In the genomic region with DNA sequence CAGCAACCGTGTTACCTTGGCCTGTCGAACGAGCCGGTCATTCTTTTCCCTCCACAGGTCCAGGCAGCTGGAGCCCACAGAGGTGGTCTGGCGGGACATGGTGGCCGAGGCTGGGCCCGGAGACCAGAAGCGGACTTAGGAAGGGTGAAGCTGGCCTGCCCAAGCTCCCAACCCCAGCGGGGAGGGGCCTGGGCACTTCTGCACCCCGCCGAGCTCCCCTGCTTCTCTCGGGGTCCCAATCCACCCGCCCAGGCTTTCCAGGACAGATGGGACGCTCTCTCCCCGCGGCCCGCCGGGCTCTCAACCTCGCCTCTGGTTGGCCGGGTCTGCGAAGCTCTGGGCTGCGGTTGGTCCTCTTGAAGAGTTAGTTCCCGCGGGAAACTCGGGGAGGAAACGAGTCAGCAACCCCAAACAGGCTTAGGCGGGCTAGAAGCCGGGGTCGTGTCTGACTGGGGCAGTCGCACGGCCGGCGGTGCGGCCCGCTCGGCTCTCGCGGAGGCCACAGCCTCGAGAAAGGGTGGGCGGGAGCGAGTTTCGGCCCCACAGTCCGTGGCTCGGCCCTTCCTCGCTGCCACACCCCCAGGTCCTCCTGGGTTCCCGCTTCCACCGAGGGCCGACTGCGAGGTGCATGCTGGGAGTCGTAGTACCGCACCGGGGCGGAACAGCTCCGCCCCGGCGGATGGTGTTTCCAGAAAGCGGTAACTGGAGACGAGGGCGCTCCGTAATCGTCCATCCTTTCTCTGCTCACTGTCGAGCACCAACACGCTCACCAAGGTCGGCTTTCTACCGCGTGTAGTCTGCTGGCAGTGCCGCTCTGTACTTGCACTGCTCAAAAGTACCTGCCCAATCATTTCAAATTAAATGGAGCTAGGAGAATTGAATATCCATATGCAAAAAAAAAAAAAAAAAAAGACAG, we compare ENCODE assay signal across 1 cellular context.
A peak's percentile ranks its signal among the peaks of the same experiment; 100 is the strongest.
TF ChIP-seq lines count a peak whose summit lies in the region.

TSS of gene FANCG (minus strand) at position 517 of the 916 bp plus-strand sequence. CDS start at position 99, 418 bp downstream.

TF ChIP-seq in K562, 482 proteins besides CTCF, POLR2A, EP300 and RAD21 (continued from another document and continues in another):
- TF ChIP-seq ZBTB26 (CRISPR knock-in tag; IDR thresholded peaks at IDR 0.05) = no peak
- TF ChIP-seq SRSF9 (IDR thresholded peaks at IDR 0.05; ENCODE audit: borderline replicate concordance, low read depth, low read length) = no peak
- TF ChIP-seq VEZF1 (CRISPR knock-in tag; IDR thresholded peaks at IDR 0.05) = no peak
- peak; percentile 62; the same call in 1 of the 2 replicates for TF ChIP-seq CHD2 (IDR thresholded peaks at IDR 0.05; ENCODE audit: low read depth, low read length)
- no peak for TF ChIP-seq ZNF280B (CRISPR knock-in tag; IDR thresholded peaks at IDR 0.05)
- TF ChIP-seq RNF2 (IDR thresholded peaks at IDR 0.05) = 0 out of 2 replicates have a peak, but pooled peaks have one; percentile 25
- TF ChIP-seq ZNF224 (CRISPR knock-in tag; IDR thresholded peaks at IDR 0.05) = no peak
- TF ChIP-seq HINFP (tag; conservative IDR thresholded peaks at IDR 0.05; ENCODE audit: low read depth) = no peak
- TF ChIP-seq ZKSCAN1 (IDR thresholded peaks at IDR 0.05; ENCODE audit: low read depth, low read length) = no peak
- TF ChIP-seq KLF16 (IDR thresholded peaks at IDR 0.05) = no peak
- no peak for TF ChIP-seq ZBTB12 (CRISPR knock-in tag; IDR thresholded peaks at IDR 0.05)
- TF ChIP-seq C11orf30 (IDR thresholded peaks at IDR 0.05; ENCODE audit: low read depth) = peak; percentile 66
- no peak for TF ChIP-seq ZNF263 (CRISPR knock-in tag; IDR thresholded peaks at IDR 0.05; ENCODE audit: borderline replicate concordance)
- no peak for TF ChIP-seq FOXO4 (CRISPR knock-in tag; IDR thresholded peaks at IDR 0.05)
- no peak for TF ChIP-seq RBM25 (IDR thresholded peaks at IDR 0.05; ENCODE audit: low read depth, low read length, severe bottlenecking)
- TF ChIP-seq GABPA (tag; conservative IDR thresholded peaks at IDR 0.05; ENCODE audit: low read depth) = peak; percentile 77
- TF ChIP-seq ARID2 (IDR thresholded peaks at IDR 0.05) = no peak
- TF ChIP-seq MTF1 (CRISPR knock-in tag; IDR thresholded peaks at IDR 0.05; ENCODE audit: borderline replicate concordance) = no peak
- no peak for TF ChIP-seq GTF2E2 (tag; IDR thresholded peaks at IDR 0.05)
- no peak for TF ChIP-seq ZNF79 (CRISPR knock-in tag; IDR thresholded peaks at IDR 0.05; ENCODE audit: low read depth)
- TF ChIP-seq COPS2 (conservative IDR thresholded peaks at IDR 0.05) = no peak
- no peak for TF ChIP-seq PRPF4 (IDR thresholded peaks at IDR 0.05; ENCODE audit: insufficient read depth, low read depth, low read length, poor library complexity, severe bottlenecking)
- no peak for TF ChIP-seq MECOM (CRISPR knock-in tag; IDR thresholded peaks at IDR 0.05)
- TF ChIP-seq MXI1 (IDR thresholded peaks at IDR 0.05; ENCODE audit: low read depth, low read length) = peak; percentile 10; the same call in 1 of the 2 replicates
- TF ChIP-seq, protein P1, sequence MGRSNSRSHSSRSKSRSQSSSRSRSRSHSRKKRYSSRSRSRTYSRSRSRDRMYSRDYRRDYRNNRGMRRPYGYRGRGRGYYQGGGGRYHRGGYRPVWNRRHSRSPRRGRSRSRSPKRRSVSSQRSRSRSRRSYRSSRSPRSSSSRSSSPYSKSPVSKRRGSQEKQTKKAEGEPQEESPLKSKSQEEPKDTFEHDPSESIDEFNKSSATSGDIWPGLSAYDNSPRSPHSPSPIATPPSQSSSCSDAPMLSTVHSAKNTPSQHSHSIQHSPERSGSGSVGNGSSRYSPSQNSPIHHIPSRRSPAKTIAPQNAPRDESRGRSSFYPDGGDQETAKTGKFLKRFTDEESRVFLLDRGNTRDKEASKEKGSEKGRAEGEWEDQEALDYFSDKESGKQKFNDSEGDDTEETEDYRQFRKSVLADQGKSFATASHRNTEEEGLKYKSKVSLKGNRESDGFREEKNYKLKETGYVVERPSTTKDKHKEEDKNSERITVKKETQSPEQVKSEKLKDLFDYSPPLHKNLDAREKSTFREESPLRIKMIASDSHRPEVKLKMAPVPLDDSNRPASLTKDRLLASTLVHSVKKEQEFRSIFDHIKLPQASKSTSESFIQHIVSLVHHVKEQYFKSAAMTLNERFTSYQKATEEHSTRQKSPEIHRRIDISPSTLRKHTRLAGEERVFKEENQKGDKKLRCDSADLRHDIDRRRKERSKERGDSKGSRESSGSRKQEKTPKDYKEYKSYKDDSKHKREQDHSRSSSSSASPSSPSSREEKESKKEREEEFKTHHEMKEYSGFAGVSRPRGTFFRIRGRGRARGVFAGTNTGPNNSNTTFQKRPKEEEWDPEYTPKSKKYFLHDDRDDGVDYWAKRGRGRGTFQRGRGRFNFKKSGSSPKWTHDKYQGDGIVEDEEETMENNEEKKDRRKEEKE (IDR thresholded peaks at IDR 0.05; ENCODE audit: borderline replicate concordance in 1 of 2, control insufficient read depth in 1 of 2, low read depth in 2 of 2, low read length in 1 of 2) = no peak
- TF ChIP-seq CBX8 (IDR thresholded peaks at IDR 0.05; ENCODE audit: borderline replicate concordance, extremely low read depth, low read depth, low read length, poor library complexity, severe bottlenecking) = no peak
- peak; percentile 58; the same call in 1 of the 2 replicates for TF ChIP-seq SIN3B (IDR thresholded peaks at IDR 0.05; ENCODE audit: low read depth)
- TF ChIP-seq ZFP1 (CRISPR knock-in tag; IDR thresholded peaks at IDR 0.05) = no peak
- no peak for TF ChIP-seq ATF3 (IDR thresholded peaks at IDR 0.05)
- no peak for TF ChIP-seq ATF3 (CRISPR knock-in tag; conservative IDR thresholded peaks at IDR 0.05)
- no peak for TF ChIP-seq BRF1 (IDR thresholded peaks at IDR 0.05; ENCODE audit: borderline replicate concordance, extremely low read depth, insufficient read length)
- TF ChIP-seq NBN (IDR thresholded peaks at IDR 0.05; ENCODE audit: low read depth) = no peak
- TF ChIP-seq, protein P2, sequence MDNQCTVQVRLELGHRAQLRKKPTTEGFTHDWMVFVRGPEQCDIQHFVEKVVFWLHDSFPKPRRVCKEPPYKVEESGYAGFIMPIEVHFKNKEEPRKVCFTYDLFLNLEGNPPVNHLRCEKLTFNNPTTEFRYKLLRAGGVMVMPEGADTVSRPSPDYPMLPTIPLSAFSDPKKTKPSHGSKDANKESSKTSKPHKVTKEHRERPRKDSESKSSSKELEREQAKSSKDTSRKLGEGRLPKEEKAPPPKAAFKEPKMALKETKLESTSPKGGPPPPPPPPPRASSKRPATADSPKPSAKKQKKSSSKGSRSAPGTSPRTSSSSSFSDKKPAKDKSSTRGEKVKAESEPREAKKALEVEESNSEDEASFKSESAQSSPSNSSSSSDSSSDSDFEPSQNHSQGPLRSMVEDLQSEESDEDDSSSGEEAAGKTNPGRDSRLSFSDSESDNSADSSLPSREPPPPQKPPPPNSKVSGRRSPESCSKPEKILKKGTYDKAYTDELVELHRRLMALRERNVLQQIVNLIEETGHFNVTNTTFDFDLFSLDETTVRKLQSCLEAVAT (IDR thresholded peaks at IDR 0.05) = no peak
- TF ChIP-seq POLR2B (IDR thresholded peaks at IDR 0.05; ENCODE audit: low read depth, partially characterized antibody) = peak; percentile 20
- TF ChIP-seq, protein P3, sequence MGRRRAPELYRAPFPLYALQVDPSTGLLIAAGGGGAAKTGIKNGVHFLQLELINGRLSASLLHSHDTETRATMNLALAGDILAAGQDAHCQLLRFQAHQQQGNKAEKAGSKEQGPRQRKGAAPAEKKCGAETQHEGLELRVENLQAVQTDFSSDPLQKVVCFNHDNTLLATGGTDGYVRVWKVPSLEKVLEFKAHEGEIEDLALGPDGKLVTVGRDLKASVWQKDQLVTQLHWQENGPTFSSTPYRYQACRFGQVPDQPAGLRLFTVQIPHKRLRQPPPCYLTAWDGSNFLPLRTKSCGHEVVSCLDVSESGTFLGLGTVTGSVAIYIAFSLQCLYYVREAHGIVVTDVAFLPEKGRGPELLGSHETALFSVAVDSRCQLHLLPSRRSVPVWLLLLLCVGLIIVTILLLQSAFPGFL (CRISPR knock-in tag; IDR thresholded peaks at IDR 0.05) = no peak
- TF ChIP-seq ZNF586 (CRISPR knock-in tag; conservative IDR thresholded peaks at IDR 0.05) = no peak
- TF ChIP-seq, protein P4, sequence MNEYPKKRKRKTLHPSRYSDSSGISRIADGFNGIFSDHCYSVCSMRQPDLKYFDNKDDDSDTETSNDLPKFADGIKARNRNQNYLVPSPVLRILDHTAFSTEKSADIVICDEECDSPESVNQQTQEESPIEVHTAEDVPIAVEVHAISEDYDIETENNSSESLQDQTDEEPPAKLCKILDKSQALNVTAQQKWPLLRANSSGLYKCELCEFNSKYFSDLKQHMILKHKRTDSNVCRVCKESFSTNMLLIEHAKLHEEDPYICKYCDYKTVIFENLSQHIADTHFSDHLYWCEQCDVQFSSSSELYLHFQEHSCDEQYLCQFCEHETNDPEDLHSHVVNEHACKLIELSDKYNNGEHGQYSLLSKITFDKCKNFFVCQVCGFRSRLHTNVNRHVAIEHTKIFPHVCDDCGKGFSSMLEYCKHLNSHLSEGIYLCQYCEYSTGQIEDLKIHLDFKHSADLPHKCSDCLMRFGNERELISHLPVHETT (CRISPR knock-in tag; conservative IDR thresholded peaks at IDR 0.05 in 1 of 2, IDR thresholded peaks at IDR 0.05 in 1 of 2) = peak in 1 of 2 experiments; percentile 98; a peak in 2 of 4 replicates
- TF ChIP-seq ZNF408 (CRISPR knock-in tag; IDR thresholded peaks at IDR 0.05; ENCODE audit: low read depth) = no peak
- no peak for TF ChIP-seq STAT5A (IDR thresholded peaks at IDR 0.05; ENCODE audit: borderline replicate concordance, low read length)
- no peak for TF ChIP-seq CBFB (CRISPR knock-in tag; IDR thresholded peaks at IDR 0.05)
- TF ChIP-seq ZNF384 (IDR thresholded peaks at IDR 0.05; ENCODE audit: low read depth, low read length) = no peak
- no peak for TF ChIP-seq ZKSCAN8 (CRISPR knock-in tag; IDR thresholded peaks at IDR 0.05)
- peak; percentile 36; the same call in 1 of the 2 replicates for TF ChIP-seq CTBP1 (IDR thresholded peaks at IDR 0.05; ENCODE audit: borderline replicate concordance)
- no peak for TF ChIP-seq ELF2 (CRISPR knock-in tag; IDR thresholded peaks at IDR 0.05)
